ENCODE assay signal across 8 cellular contexts in genomic region chr13:71290963-71291937, GRCh38.
DNase-seq lines count a peak whose midpoint lies in the region; ATAC-seq and TF ChIP-seq lines count a peak whose summit lies in the region.

No MANE protein-coding gene starts in this region.

- peaks cover 4% of the 10 kb centered on the region for H3K27me3 Mint-ChIP-seq in activated naive CD4-positive, alpha-beta T cell treated with anti-CD3 and anti-CD28 coated beads, Interleukin-2, amount 50 U/mL, for 24 hours

- H3K36me3 Mint-ChIP-seq in activated naive CD4-positive, alpha-beta T cell treated with anti-CD3 and anti-CD28 coated beads, Interleukin-2, amount 50 U/mL, for 24 hours: peaks cover 2% of the 10 kb centered on the region

- H3K27me3 ChIP-seq in kidney epithelial cell (ENCODE audit: control insufficient read depth, insufficient read depth, low read length): no peaks in the 10 kb centered on the region

- H3K4me1 Mint-ChIP-seq in activated naive CD4-positive, alpha-beta T cell treated with anti-CD3 and anti-CD28 coated beads, Interleukin-2, amount 50 U/mL, for 24 hours: peaks cover 28% of the 10 kb centered on the region

- peak; percentile 19 to 27 for DNase-seq in AML-193 (lab: John Stamatoyannopoulos, UW)
- peak; percentile 95 for DNase-seq in OCI-M1 (lab: John Stamatoyannopoulos, UW)
- DNase-seq in kidney epithelial cell (ENCODE audit: low read depth): peak; percentile 5
- DNase-seq in stimulated activated CD8-positive, alpha-beta memory T cell treated with anti-CD3 and anti-CD28 coated beads, Interleukin-7, amount 100 ng/mL, for 4 hours (ENCODE audit: low read depth in 2 of 2): peak; percentile 21 to 33
- no peak for DNase-seq in T1000 (lab: John Stamatoyannopoulos, UW)

- no peak overlapping the region for H3K4me3 ChIP-seq in kidney epithelial cell (ENCODE audit: low read depth, low read length)

- H3K36me3 ChIP-seq in kidney epithelial cell (ENCODE audit: control insufficient read depth, insufficient read depth, low read length): no peaks in the 10 kb centered on the region

- H3K4me3 Mint-ChIP-seq in activated naive CD4-positive, alpha-beta T cell treated with anti-CD3 and anti-CD28 coated beads, Interleukin-2, amount 50 U/mL, for 24 hours: peak overlapping the region; percentile 83

- H3K9me3 Mint-ChIP-seq in activated naive CD4-positive, alpha-beta T cell treated with anti-CD3 and anti-CD28 coated beads, Interleukin-2, amount 50 U/mL, for 24 hours: no peaks in the 10 kb centered on the region

- peak; percentile 78 for ATAC-seq in GM19023 (IDR thresholded peaks at IDR 0.05; ENCODE audit: unreplicated experiment)
- ATAC-seq in HG03139 (IDR thresholded peaks at IDR 0.05; ENCODE audit: unreplicated experiment): peak; percentile 75

- no peak for TF ChIP-seq CTCF in kidney epithelial cell (IDR thresholded peaks at IDR 0.05; ENCODE audit: insufficient read depth, low read length, poor library complexity, severe bottlenecking)

- peak overlapping the region; percentile 88 for H3K27ac Mint-ChIP-seq in activated naive CD4-positive, alpha-beta T cell treated with anti-CD3 and anti-CD28 coated beads, Interleukin-2, amount 50 U/mL, for 24 hours
